ENCODE assay signal across 20 cellular contexts in the genomic region with DNA sequence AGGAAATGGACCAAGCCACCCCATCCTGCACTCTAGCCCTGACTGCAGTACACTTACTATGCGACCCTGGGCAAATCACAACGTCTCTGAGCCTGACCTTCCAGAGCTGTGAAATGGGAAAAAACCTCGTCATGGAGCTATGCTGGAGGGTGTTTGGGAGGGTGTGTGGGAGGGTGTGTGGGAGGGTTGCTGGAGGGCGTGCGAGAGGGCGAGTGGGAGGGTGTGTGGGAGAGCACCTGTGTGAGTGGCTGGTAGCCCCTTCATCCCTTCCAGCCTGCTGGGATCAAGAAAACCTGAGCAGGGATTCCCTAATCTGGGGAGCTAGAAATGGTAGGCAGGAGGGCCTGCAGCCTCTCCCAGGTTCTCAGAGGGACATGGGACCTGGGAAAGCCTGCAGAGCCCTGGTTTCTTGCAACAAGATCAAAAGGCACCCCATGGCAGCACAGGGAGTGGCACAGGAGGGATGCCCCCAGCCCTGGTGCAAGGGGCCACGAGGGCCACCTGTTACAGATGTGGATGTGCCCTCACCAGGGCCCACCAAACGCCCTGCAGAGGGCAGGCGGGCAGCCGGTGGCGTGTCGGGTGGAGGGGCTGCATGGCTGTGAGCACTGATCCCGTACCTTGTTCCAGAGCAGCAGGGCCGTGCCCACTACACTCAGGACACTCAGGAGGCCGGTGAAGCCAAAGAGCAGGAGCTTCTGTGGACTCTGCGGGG. TPM values are rescaled to one million over a fixed set of nuclear protein-coding genes. Genes with fewer than 3 reads are reported as not detected.
DNase-seq lines count a peak whose midpoint lies in the region; ATAC-seq, FAIRE-seq and TF ChIP-seq lines count a peak whose summit lies in the region.
"Had no signal": no experiment of that assay in that cellular context is flagged by ENCODE, and none has a peak within 500 bp of the region (broad histone marks: within the 10 kb centered on the region; RNA-seq: fewer than 3 reads in every experiment).

No MANE protein-coding gene starts in this region.

- H3K4me3 ChIP-seq in HEK293 (ENCODE audit: low read depth, low read length) (no peak overlapping the region), K562 (no peak overlapping the region), neutrophil (ENCODE audit: low read depth in 1 of 2, low read length in 1 of 2) (no peak overlapping the region), left ventricle myocardium inferior (no peak overlapping the region)
- H3K4me3 ChIP-seq: GM23338 had no signal

- H3K27me3 ChIP-seq in K562 (ENCODE audit: control insufficient read depth in 2 of 2, insufficient read depth in 2 of 2, low read length in 2 of 2): peaks cover 17 to 26% of the 10 kb centered on the region in 2 experiments; a peak in 3 of 5 replicates
- no peaks in the 10 kb centered on the region for H3K27me3 ChIP-seq in neutrophil
- peaks cover 36% of the 10 kb centered on the region for H3K27me3 ChIP-seq in left ventricle myocardium inferior (ENCODE audit: low read depth)
- H3K27me3 ChIP-seq: BE2C had no signal

- no peaks in the 10 kb centered on the region for H3K9me3 ChIP-seq in HEK293 (ENCODE audit: control insufficient read depth, insufficient read depth, low read depth, low read length)
- H3K9me3 ChIP-seq in K562 (replicated peaks; ENCODE audit: control insufficient read depth, insufficient read depth, low read depth, low read length): no peaks in the 10 kb centered on the region
- peaks cover 4% of the 10 kb centered on the region for H3K9me3 ChIP-seq in neutrophil
- H3K9me3 ChIP-seq in left ventricle myocardium inferior (replicated peaks): no peaks in the 10 kb centered on the region
- H3K9me3 ChIP-seq: BE2C, Caco-2 had no signal

- no peak overlapping the region for H2AFZ ChIP-seq in K562 (ENCODE audit: low read depth, low read length)
- H2AFZ ChIP-seq: GM23338 had no signal

- FAIRE-seq in K562 (lab: Jason Lieb, UNC): no peak
- FAIRE-seq: A204.1, D721Med, G401.6, GM12891, GM19239 had no signal

- no TSS peak for BruUV-seq in K562 (replicated peaks; lab: Mats Ljungman, UMichigan)

- intact Hi-C loops in K562 (cut with micrococcal nuclease): no loop called here
- intact Hi-C loops in left ventricle myocardium inferior (cut with micrococcal nuclease): no loop called here

- in situ Hi-C loops in K562 (cut with MboI): no loop called here

- no peaks in the 10 kb centered on the region for H4K20me1 ChIP-seq in K562 (replicated peaks; ENCODE audit: control insufficient read depth, insufficient read depth, low read length)

- TF ChIP-seq CTCF in HEK293 (tag by site-specific recombination; IDR thresholded peaks at IDR 0.05) (no peak), K562 (IDR thresholded peaks at IDR 0.05 in 2 of 3, conservative IDR thresholded peaks at IDR 0.05 in 1 of 3; ENCODE audit: insufficient read depth in 2 of 3, low read depth in 1 of 3, low read length in 3 of 3) (no peak), neutrophil (IDR thresholded peaks at IDR 0.05) (no peak), left ventricle myocardium inferior (IDR thresholded peaks at IDR 0.05; ENCODE audit: borderline replicate concordance) (no peak)

- no peak for TF ChIP-seq RAD21 in K562 (CRISPR knock-in tag; conservative IDR thresholded peaks at IDR 0.05 in 1 of 2, IDR thresholded peaks at IDR 0.05 in 1 of 2)

- no peak overlapping the region for H3K27ac ChIP-seq in HEK293 (ENCODE audit: extremely low read depth, low read depth, low read length)
- H3K27ac ChIP-seq in K562 (ENCODE audit: extremely low read depth, low read depth, low read length): no peak overlapping the region
- H3K27ac ChIP-seq in neutrophil: peak overlapping the region; percentile 43
- H3K27ac ChIP-seq in left ventricle myocardium inferior (replicated peaks): no peak overlapping the region
- H3K27ac ChIP-seq: C4-2B, HL-60 had no signal

- CTCF ChIA-PET in HEK293 (lab: Yijun Ruan, JAX) (interaction anchor here (0.7 to 1.2 kb wide), 2 partner anchors 9 to 35 kb away, joined by 3 to 8 read pairs; no protein-coding TSS in a partner anchor), K562 (lab: Yijun Ruan, JAX; ENCODE audit: low intra/inter-chr PET ratio) (no interaction called here)

- H3K36me3 ChIP-seq in HEK293 (ENCODE audit: control insufficient read depth in 2 of 2, insufficient read depth in 1 of 2, low read length in 2 of 2) (no peaks in the 10 kb centered on the region), K562 (ENCODE audit: control insufficient read depth, insufficient read depth, low read length) (no peaks in the 10 kb centered on the region), neutrophil (peaks cover 100% of the 10 kb centered on the region), left ventricle myocardium inferior (no peaks in the 10 kb centered on the region)
- H3K36me3 ChIP-seq: BE2C had no signal

- no peaks in the 10 kb centered on the region for H3K79me2 ChIP-seq in K562 (ENCODE audit: control insufficient read depth, insufficient read depth, low read length)

- WGBS in K562 (ENCODE audit: insufficient coverage, low coverage, missing lambda C conversion rate): 24% methylated on average over 14 of the region's 16 CpGs

- H3K9ac ChIP-seq in K562 (ENCODE audit: insufficient read depth in 1 of 2, low read depth in 2 of 2, low read length in 2 of 2): no peak overlapping the region

- DNase-seq in K562 (ENCODE audit: extremely low read depth in 1 of 4, low spot score in 3 of 4) (peak in 1 of 4 experiments; percentile 17), NCI-H345 (lab: John Stamatoyannopoulos, UW) (no peak), left ventricle myocardium inferior (no peak)
- DNase-seq: ACHN; BE2C; Caco-2; CD4-positive, alpha-beta T cell; H7 had no signal

- H3K4me1 ChIP-seq in HEK293 (ENCODE audit: control insufficient read depth, insufficient read depth, low read length) (no peaks in the 10 kb centered on the region), K562 (replicated peaks in 1 of 2; ENCODE audit: control insufficient read depth in 2 of 2, insufficient read depth in 2 of 2, low read length in 2 of 2) (peaks cover 13 to 24% of the 10 kb centered on the region in 2 experiments; a peak in 4 of 5 replicates), neutrophil (ENCODE audit: control insufficient read depth in 1 of 2, insufficient read depth in 1 of 2, low read depth in 1 of 2, low read length in 1 of 2) (peaks cover under 1% of the 10 kb centered on the region in 2 experiments), left ventricle myocardium inferior (peaks cover 6% of the 10 kb centered on the region)
- H3K4me1 ChIP-seq: Caco-2 had no signal

- TF ChIP-seq EP300 in K562 (IDR thresholded peaks at IDR 0.05; ENCODE audit: low read length): no peak

- no peak for TF ChIP-seq POLR2A in K562 (conservative IDR thresholded peaks at IDR 0.05)

- H3K9me1 ChIP-seq in K562 (ENCODE audit: control insufficient read depth, insufficient read depth, low read length): no peaks in the 10 kb centered on the region

- no peak overlapping the region for H3K4me2 ChIP-seq in K562 (ENCODE audit: insufficient read depth, low read length)
- H3K4me2 ChIP-seq: GM23338 had no signal

- POLR2A ChIA-PET in HEK293 (lab: Yijun Ruan, JAX): no interaction called here
- POLR2A ChIA-PET in K562 (lab: Yijun Ruan, JAX): interaction anchor here (0.6 kb wide), 1 partner anchor 150 kb away, joined by 3 read pairs; no protein-coding TSS in a partner anchor

- no peak for ATAC-seq in K562
- ATAC-seq in HG02938 (IDR thresholded peaks at IDR 0.05; ENCODE audit: unreplicated experiment): no peak
- ATAC-seq: GM23338 had no signal

TF ChIP-seq in HEK293, 187 proteins besides CTCF, POLR2A, EP300 and RAD21 (continues in another document):
- TF ChIP-seq KLF9 (tag by site-specific recombination; IDR thresholded peaks at IDR 0.05; ENCODE audit: low read depth): no peak
- peak; percentile 66 for TF ChIP-seq SCRT2 (tag by site-specific recombination; IDR thresholded peaks at IDR 0.05)
- TF ChIP-seq ZNF48 (tag by site-specific recombination; IDR thresholded peaks at IDR 0.05): no peak
- peak; percentile 99 for TF ChIP-seq EGR2 (tag by site-specific recombination; IDR thresholded peaks at IDR 0.05; ENCODE audit: low read depth)
- no peak for TF ChIP-seq FEZF1 (tag by site-specific recombination; IDR thresholded peaks at IDR 0.05)
- no peak for TF ChIP-seq ZBTB20 (tag by site-specific recombination; IDR thresholded peaks at IDR 0.05)
- TF ChIP-seq ZFP69B (tag by site-specific recombination; IDR thresholded peaks at IDR 0.05): no peak
- TF ChIP-seq OVOL3 (tag by site-specific recombination; IDR thresholded peaks at IDR 0.05): no peak

TF ChIP-seq in K562, 482 proteins besides CTCF, POLR2A, EP300 and RAD21:
- TF ChIP-seq EGR1 (conservative IDR thresholded peaks at IDR 0.05): peak; percentile 59; the same call in 1 of the 2 replicates
- no peak for TF ChIP-seq MYC (IDR thresholded peaks at IDR 0.05; ENCODE audit: low read depth, low read length)
- TF ChIP-seq MYC (CRISPR knock-in tag; IDR thresholded peaks at IDR 0.05; ENCODE audit: borderline replicate concordance, low read depth): no peak

RNA-seq across cellular contexts. Expression of a gene that starts 23.2 kb away (rescaled TPM):
- total RNA-seq in K562 (2011; cell fraction: chromatin; rRNA removed; ENCODE audit: low replicate concordance): not detected in 2 replicates
- not detected in 2 replicates for total RNA-seq in K562 (2011; cell fraction: nucleolus; rRNA removed)
- total RNA-seq in K562 (2011; cell fraction: nucleoplasm; rRNA removed): not detected in 2 replicates
- total RNA-seq in K562 (2014; rRNA removed) (0.08 TPM in 1 of 2 replicates, not detected in the other), K562 (2014; rRNA removed; fragmentation: Illumina TruSeq; extraction: Trizol) (not detected in 2 replicates), K562 (2015; rRNA removed; fragmentation: Illumina TruSeq; extraction: Trizol) (0.04 TPM in 2 replicates), K562 (2021) (0.02 and 0.18 TPM in 2 replicates), left ventricle myocardium inferior (1.2 TPM)
- polyA plus RNA-seq in K562 (2011; rRNA removed) (0.01 TPM in 1 of 2 replicates, not detected in the other), K562 (2014; fragmentation: Illumina TruSeq; extraction: Trizol) (0.03 and 0.04 TPM in 2 replicates), K562 (2014; fragmentation: Nextera tagmentation; extraction: Ambion mirVana) (not detected), K562 (2014; rRNA removed) (not detected in 2 replicates)
- 0.03 TPM in 1 of 2 replicates, not detected in the other for polyA plus RNA-seq in K562 (2011; cell fraction: cytosol; rRNA removed)
- polyA plus RNA-seq in K562 (2011; cell fraction: nucleus; rRNA removed): 0.03 TPM in 1 of 2 replicates, not detected in the other
- polyA plus RNA-seq in K562 (2012): 0.08 and 0.21 TPM in 2 replicates
- polyA minus RNA-seq in K562 (2011; rRNA and poly(A)+ RNA removed): not detected in 2 replicates
- not detected in 2 replicates for polyA minus RNA-seq in K562 (2011; cell fraction: cytosol; rRNA and poly(A)+ RNA removed)
- not detected in 2 replicates for polyA minus RNA-seq in K562 (2011; cell fraction: nucleus; rRNA and poly(A)+ RNA removed)
- total RNA-seq: Caco-2, HT1080 had no signal
